In genomic region chr6:12328701-12329100, GRCh38 we compare ENCODE assay signal across 22 cellular contexts. TPM values are rescaled to one million over a fixed set of nuclear protein-coding genes. Genes with fewer than 3 reads are reported as not detected.
DNase-seq lines count a peak whose midpoint lies in the region; ATAC-seq, FAIRE-seq and TF ChIP-seq lines count a peak whose summit lies in the region.
"Had no signal": no experiment of that assay in that cellular context is flagged by ENCODE, and none has a peak within 500 bp of the region (broad histone marks: within the 10 kb centered on the region; RNA-seq: fewer than 3 reads in every experiment).

No MANE protein-coding gene starts in this region.

- no peak overlapping the region for H3K27ac ChIP-seq in neural progenitor cell
- H3K27ac ChIP-seq: gastrocnemius medialis, prostate gland, tibial artery had no signal

- no peaks in the 10 kb centered on the region for H3K4me1 Mint-ChIP-seq in neural progenitor cell

- H3K4me3 ChIP-seq in bronchial epithelial cell (ENCODE audit: low read depth, low read length): no peak overlapping the region
- no peak overlapping the region for H3K4me3 ChIP-seq in neural progenitor cell
- H3K4me3 ChIP-seq: gastrocnemius medialis, prostate gland, tibial artery had no signal

- H3K27me3 Mint-ChIP-seq in neural progenitor cell (ENCODE audit: insufficient read depth, low read depth): no peaks in the 10 kb centered on the region
- H3K27me3 Mint-ChIP-seq: activated naive CD4-positive, alpha-beta T cell treated with anti-CD3 and anti-CD28 coated beads, Interleukin-2, amount 10 ng/mL, durations not matched to agents 7 days and 5 days had no signal

- no peak for ATAC-seq in HG02623 (IDR thresholded peaks at IDR 0.05; ENCODE audit: unreplicated experiment)
- ATAC-seq in HG03432 (IDR thresholded peaks at IDR 0.05; ENCODE audit: unreplicated experiment): no peak
- ATAC-seq: activated T-cell treated with anti-CD3 and anti-CD28 coated beads, Interleukin-2, amount 50 U/mL, for 4 hours; gastrocnemius medialis had no signal

- peaks cover 14% of the 10 kb centered on the region for H3K4me1 ChIP-seq in neural progenitor cell
- H3K4me1 ChIP-seq: gastrocnemius medialis had no signal

- H3K79me2 ChIP-seq in neural progenitor cell (ENCODE audit: low read depth): no peaks in the 10 kb centered on the region

- no peaks in the 10 kb centered on the region for H3K36me3 Mint-ChIP-seq in neural progenitor cell
- H3K36me3 Mint-ChIP-seq: activated naive CD4-positive, alpha-beta T cell treated with anti-CD3 and anti-CD28 coated beads, Interleukin-2, amount 10 ng/mL, durations not matched to agents 7 days and 5 days; CD4-positive, alpha-beta memory T cell had no signal

- no peak for TF ChIP-seq CTCF in bronchial epithelial cell (IDR thresholded peaks at IDR 0.05; ENCODE audit: insufficient read depth, low read length, severe bottlenecking)
- TF ChIP-seq CTCF in neural progenitor cell (IDR thresholded peaks at IDR 0.05): no peak

- H3K4me3 Mint-ChIP-seq in neural progenitor cell: no peak overlapping the region
- H3K4me3 Mint-ChIP-seq: activated naive CD4-positive, alpha-beta T cell treated with anti-CD3 and anti-CD28 coated beads, Interleukin-2, amount 10 ng/mL, durations not matched to agents 7 days and 5 days; activated T-cell treated with anti-CD3 and anti-CD28 coated beads, Interleukin-2, amount 50 U/mL, for 4 hours; CD4-positive, alpha-beta memory T cell had no signal

- H3K9me3 Mint-ChIP-seq in neural progenitor cell: no peaks in the 10 kb centered on the region
- H3K9me3 Mint-ChIP-seq: activated naive CD4-positive, alpha-beta T cell treated with anti-CD3 and anti-CD28 coated beads, Interleukin-2, amount 10 ng/mL, durations not matched to agents 7 days and 5 days; activated T-cell treated with anti-CD3 and anti-CD28 coated beads, Interleukin-2, amount 50 U/mL, for 4 hours had no signal

- H3F3A ChIP-seq in neural progenitor cell (ENCODE audit: low read depth): peaks cover 19% of the 10 kb centered on the region

- FAIRE-seq in bronchial epithelial cell (lab: Jason Lieb, UNC): peak; percentile 70

- H3K9me3 ChIP-seq in neural progenitor cell (ENCODE audit: low read depth): no peaks in the 10 kb centered on the region
- H3K9me3 ChIP-seq: gastrocnemius medialis, prostate gland, tibial artery had no signal

- H3K9ac ChIP-seq in neural progenitor cell: no peak overlapping the region

- H3K27ac Mint-ChIP-seq in neural progenitor cell: no peak overlapping the region
- H3K27ac Mint-ChIP-seq: activated naive CD4-positive, alpha-beta T cell treated with anti-CD3 and anti-CD28 coated beads, Interleukin-2, amount 10 ng/mL, durations not matched to agents 7 days and 5 days; CD4-positive, alpha-beta memory T cell had no signal

- no peaks in the 10 kb centered on the region for H4K20me1 ChIP-seq in neural progenitor cell (ENCODE audit: low read depth)

- H3K36me3 ChIP-seq in bronchial epithelial cell (ENCODE audit: control insufficient read depth, insufficient read depth, low read length) (no peaks in the 10 kb centered on the region), neural progenitor cell (no peaks in the 10 kb centered on the region)
- H3K36me3 ChIP-seq: gastrocnemius medialis, prostate gland, tibial artery had no signal

- no peak overlapping the region for H3K4me2 ChIP-seq in neural progenitor cell

- peak overlapping the region; percentile 38 for H2AFZ ChIP-seq in neural progenitor cell (replicated peaks)

- DNase-seq in DMS53 treated with DMSO at 0.1 percent for 48 hours (lab: John Stamatoyannopoulos, UW; ENCODE audit: unreplicated experiment): peak; percentile 30
- DNase-seq in M059J (ENCODE audit: low read depth): peak; percentile 14
- peak; percentile 99 for DNase-seq in bronchial epithelial cell (ENCODE audit: low read depth)
- no peak for DNase-seq in neural progenitor cell (ENCODE audit: low spot score)
- DNase-seq in NCI-H146 treated with DMSO at 0.1 percent for 48 hours (lab: John Stamatoyannopoulos, UW; ENCODE audit: unreplicated experiment): no peak
- DNase-seq in NCI-H510A treated with DMSO at 0.1 percent for 48 hours (lab: John Stamatoyannopoulos, UW): no peak
- DNase-seq: activated CD4-positive, CD25-positive, alpha-beta regulatory T cell; activated naive CD4-positive, alpha-beta T cell treated with anti-CD3 and anti-CD28 coated beads, Interleukin-2, amount 10 ng/mL, durations not matched to agents 7 days and 5 days; activated T-cell treated with anti-CD3 and anti-CD28 coated beads, Interleukin-2, amount 50 U/mL, for 4 hours; CD4-positive, alpha-beta memory T cell; central memory CD4-positive, alpha-beta T cell; DMS79; gastrocnemius medialis; NCI-H1092; NCI-H2227 treated with DMSO at 0.1 percent for 48 hours; stimulated activated CD4-positive, alpha-beta T cell treated with anti-CD3 and anti-CD28 coated beads, Interleukin-2, amount 100 ng/mL, for 48 hours; stimulated activated naive CD4-positive, alpha-beta T cell treated with Interleukin-2 at 50 U/mL for 16 hours; T1000; tibial artery had no signal

- H3K27me3 ChIP-seq in bronchial epithelial cell (ENCODE audit: control insufficient read depth, insufficient read depth, low read length) (no peaks in the 10 kb centered on the region), neural progenitor cell (no peaks in the 10 kb centered on the region)
- H3K27me3 ChIP-seq: gastrocnemius medialis, tibial artery had no signal

RNA-seq across cellular contexts. Expression of gene EDN1, which starts 38.5 kb away (rescaled TPM):
- 12.5 and 16.4 TPM in 2 replicates for total RNA-seq in M059J (2014; rRNA removed; shearing (Covaris generic))
- 2.9 and 9.7 TPM in 2 replicates for total RNA-seq in bronchial epithelial cell
- total RNA-seq in neural progenitor cell (ENCODE audit: low replicate concordance): 0.93 and 2.9 TPM in 2 replicates

Comparison
In these comparisons a context has a peak if more than half of its experiments do, and no peak if none do; other contexts are left out.
1. DNase-seq: peak in DMS53 treated with DMSO at 0.1 percent for 48 hours (single experiment), M059J (single experiment) and bronchial epithelial cell (single experiment); none in neural progenitor cell (single experiment), NCI-H146 treated with DMSO at 0.1 percent for 48 hours (single experiment) and NCI-H510A treated with DMSO at 0.1 percent for 48 hours (single experiment).